21 cellular contexts compared by ENCODE assay signal in the genomic region with DNA sequence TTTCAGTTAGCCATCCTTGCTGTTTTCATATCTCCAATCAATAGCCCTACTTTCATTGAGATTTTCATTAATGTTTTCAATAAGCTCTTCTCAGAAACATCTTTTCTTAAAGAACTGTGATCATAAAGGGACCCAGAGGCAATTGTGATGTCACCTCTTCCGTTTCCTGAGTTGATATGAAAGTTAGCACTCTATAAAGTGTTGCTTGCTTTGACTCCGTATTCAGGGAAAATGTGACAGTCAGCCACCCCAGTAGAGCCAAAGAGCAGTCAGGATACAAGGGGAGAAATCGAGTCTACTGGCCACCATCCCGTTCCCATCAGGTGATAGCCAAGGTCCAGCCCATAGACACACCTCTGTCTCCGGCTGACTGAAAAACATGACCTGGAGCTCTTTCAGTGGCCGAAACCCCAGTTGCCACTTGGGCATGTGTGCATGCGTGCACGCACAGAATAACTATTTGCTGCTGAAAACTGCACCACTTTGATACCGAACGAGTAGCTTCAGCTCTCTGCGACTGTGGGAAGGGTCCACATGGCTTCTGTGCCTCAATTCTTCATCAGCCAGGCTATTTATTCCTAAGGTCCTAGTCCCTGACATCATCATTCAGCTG.
A peak's percentile ranks its signal among the peaks of the same experiment; 100 is the strongest.
DNase-seq lines count a peak whose midpoint lies in the region; ATAC-seq and TF ChIP-seq lines count a peak whose summit lies in the region.
"Had no signal": no experiment of that assay in that cellular context is flagged by ENCODE, and none has a peak within 500 bp of the region (broad histone marks: within the 10 kb centered on the region; RNA-seq: fewer than 3 reads in every experiment).

No MANE protein-coding gene starts in this region.

- H3K4me1 Mint-ChIP-seq in activated T-cell treated with anti-CD3 and anti-CD28 coated beads, Interleukin-2, amount 50 U/mL, for 72 hours (ENCODE audit: low read depth): peaks cover 62% of the 10 kb centered on the region
- peaks cover 29% of the 10 kb centered on the region for H3K4me1 Mint-ChIP-seq in T-helper 2 cell treated with Interferon-gamma antibody and Interleukin-4, amounts not matched to agents 5 μg/mL and 100 μg/mL, for 36 hours (ENCODE audit: low read depth)
- H3K4me1 Mint-ChIP-seq in central memory CD8-positive, alpha-beta T cell: peaks cover 61% of the 10 kb centered on the region
- peaks cover 19 to 22% of the 10 kb centered on the region in 2 donors for H3K4me1 Mint-ChIP-seq in stimulated activated naive B cell treated with anti-CD40 and anti-IgM and Interleukin-4, amounts not matched to agents 10 μg/mL and 1 μg/mL and 100 μg/mL, for 72 hours

- H3K27ac ChIP-seq in coronary artery: no peak overlapping the region
- H3K27ac ChIP-seq: parathyroid adenoma, thyroid gland had no signal

- H3K4me3 Mint-ChIP-seq in activated T-cell treated with anti-CD3 and anti-CD28 coated beads, Interleukin-2, amount 50 U/mL, for 72 hours: peak overlapping the region in 1 of 2 donors; percentile 85
- peak overlapping the region; percentile 42 for H3K4me3 Mint-ChIP-seq in T-helper 2 cell treated with Interferon-gamma antibody and Interleukin-4, amounts not matched to agents 5 μg/mL and 100 μg/mL, for 36 hours
- peak overlapping the region; percentile 57 for H3K4me3 Mint-ChIP-seq in central memory CD8-positive, alpha-beta T cell
- no peak overlapping the region for H3K4me3 Mint-ChIP-seq in stimulated activated naive B cell treated with anti-CD40 and anti-IgM and Interleukin-4, amounts not matched to agents 10 μg/mL and 1 μg/mL and 100 μg/mL, for 72 hours

- peak overlapping the region; percentile 99 for H3K27ac Mint-ChIP-seq in activated T-cell treated with anti-CD3 and anti-CD28 coated beads, Interleukin-2, amount 50 U/mL, for 72 hours
- H3K27ac Mint-ChIP-seq in T-helper 2 cell treated with Interferon-gamma antibody and Interleukin-4, amounts not matched to agents 5 μg/mL and 100 μg/mL, for 36 hours: peak overlapping the region; percentile 69
- H3K27ac Mint-ChIP-seq in central memory CD8-positive, alpha-beta T cell (ENCODE audit: low read depth): peak overlapping the region; percentile 89
- peak overlapping the region; percentile 69 for H3K27ac Mint-ChIP-seq in stimulated activated naive B cell treated with anti-CD40 and anti-IgM and Interleukin-4, amounts not matched to agents 10 μg/mL and 1 μg/mL and 100 μg/mL, for 72 hours

- H3K9me3 Mint-ChIP-seq in activated T-cell treated with anti-CD3 and anti-CD28 coated beads, Interleukin-2, amount 50 U/mL, for 72 hours: no peaks in the 10 kb centered on the region
- no peaks in the 10 kb centered on the region for H3K9me3 Mint-ChIP-seq in T-helper 2 cell treated with Interferon-gamma antibody and Interleukin-4, amounts not matched to agents 5 μg/mL and 100 μg/mL, for 36 hours
- no peaks in the 10 kb centered on the region for H3K9me3 Mint-ChIP-seq in central memory CD8-positive, alpha-beta T cell
- no peaks in the 10 kb centered on the region for H3K9me3 Mint-ChIP-seq in stimulated activated naive B cell treated with anti-CD40 and anti-IgM and Interleukin-4, amounts not matched to agents 10 μg/mL and 1 μg/mL and 100 μg/mL, for 72 hours

- no peaks in the 10 kb centered on the region for H3K27me3 Mint-ChIP-seq in activated T-cell treated with anti-CD3 and anti-CD28 coated beads, Interleukin-2, amount 50 U/mL, for 72 hours (ENCODE audit: low read depth)
- no peaks in the 10 kb centered on the region for H3K27me3 Mint-ChIP-seq in T-helper 2 cell treated with Interferon-gamma antibody and Interleukin-4, amounts not matched to agents 5 μg/mL and 100 μg/mL, for 36 hours (ENCODE audit: low read depth)
- no peaks in the 10 kb centered on the region for H3K27me3 Mint-ChIP-seq in central memory CD8-positive, alpha-beta T cell
- no peaks in the 10 kb centered on the region for H3K27me3 Mint-ChIP-seq in stimulated activated naive B cell treated with anti-CD40 and anti-IgM and Interleukin-4, amounts not matched to agents 10 μg/mL and 1 μg/mL and 100 μg/mL, for 72 hours

- H3K4me3 ChIP-seq in coronary artery: no peak overlapping the region
- H3K4me3 ChIP-seq: lung, thyroid gland had no signal

- TF ChIP-seq CTCF in coronary artery (IDR thresholded peaks at IDR 0.05): no peak

- ATAC-seq in activated T-cell treated with anti-CD3 and anti-CD28 coated beads, Interleukin-2, amount 50 U/mL, for 72 hours (replicated peaks in 1 of 2): peak in 1 of 2 donors; percentile 58
- peak; percentile 58 for ATAC-seq in central memory CD8-positive, alpha-beta T cell (replicated peaks; ENCODE audit: extremely low read depth, poor library complexity, severe bottlenecking)
- no peak for ATAC-seq in stimulated activated naive B cell treated with anti-CD40 and anti-IgM and Interleukin-4, amounts not matched to agents 10 μg/mL and 1 μg/mL and 100 μg/mL, for 72 hours (replicated peaks)
- ATAC-seq: sciatic nerve had no signal

- DNase-seq in activated T-cell treated with anti-CD3 and anti-CD28 coated beads, Interleukin-2, amount 50 U/mL, for 72 hours: no peak
- DNase-seq in activated T-cell treated with anti-CD3 and anti-CD28 coated beads, Interleukin-2, amount 50 U/mL, for 48 hours: no peak
- no peak for DNase-seq in T-helper 2 cell treated with Interferon-gamma antibody and Interleukin-4, amounts not matched to agents 5 μg/mL and 100 μg/mL, for 36 hours (ENCODE audit: low spot score)
- no peak for DNase-seq in central memory CD8-positive, alpha-beta T cell (ENCODE audit: low spot score in 2 of 2)
- DNase-seq in stimulated activated naive B cell treated with anti-CD40 and anti-IgM and Interleukin-4, amounts not matched to agents 10 μg/mL and 1 μg/mL and 100 μg/mL, for 72 hours: no peak
- DNase-seq in retina: no peak
- DNase-seq in coronary artery (ENCODE audit: low spot score): no peak
- DNase-seq in DMS153 treated with DMSO at 0.1 percent for 48 hours (lab: John Stamatoyannopoulos, UW; ENCODE audit: unreplicated experiment): no peak
- DNase-seq: activated CD4-positive, alpha-beta T cell treated with anti-CD3 and anti-CD28 coated beads for 48 hours; activated effector memory CD4-positive, alpha-beta T cell treated with anti-CD3 and anti-CD28 coated beads, Interleukin-2, amount 50 U/mL, for 16 hours; DMS79; hypothalamus; IMR-90; NCI-H1417 treated with DMSO at 0.1 percent for 48 hours; NCI-H2171; NCI-H69; stimulated activated CD4-positive, alpha-beta T cell treated with anti-CD3 and anti-CD28 coated beads, Interleukin-15, amount 100 ng/mL, for 24 hours; thyroid gland had no signal

- peaks cover 22 to 42% of the 10 kb centered on the region in 2 donors for H3K36me3 Mint-ChIP-seq in activated T-cell treated with anti-CD3 and anti-CD28 coated beads, Interleukin-2, amount 50 U/mL, for 72 hours (ENCODE audit: insufficient read depth in 2 of 2)
- peaks cover 88% of the 10 kb centered on the region for H3K36me3 Mint-ChIP-seq in T-helper 2 cell treated with Interferon-gamma antibody and Interleukin-4, amounts not matched to agents 5 μg/mL and 100 μg/mL, for 36 hours (ENCODE audit: low read depth)
- peaks cover 95% of the 10 kb centered on the region for H3K36me3 Mint-ChIP-seq in central memory CD8-positive, alpha-beta T cell (ENCODE audit: insufficient read depth)
- peaks cover 50 to 83% of the 10 kb centered on the region in 2 donors for H3K36me3 Mint-ChIP-seq in stimulated activated naive B cell treated with anti-CD40 and anti-IgM and Interleukin-4, amounts not matched to agents 10 μg/mL and 1 μg/mL and 100 μg/mL, for 72 hours

Comparison
In these comparisons a context has a peak if more than half of its experiments do, and no peak if none do; other contexts are left out.
1. H3K4me3 Mint-ChIP-seq: peak in T-helper 2 cell treated with Interferon-gamma antibody and Interleukin-4, amounts not matched to agents 5 μg/mL and 100 μg/mL, for 36 hours (single experiment) and central memory CD8-positive, alpha-beta T cell (single experiment); none in stimulated activated naive B cell treated with anti-CD40 and anti-IgM and Interleukin-4, amounts not matched to agents 10 μg/mL and 1 μg/mL and 100 μg/mL, for 72 hours (0 of 2).
2. Peak in every context shown above with its lines, with median percentiles within 50 percentile points of each other: H3K27ac Mint-ChIP-seq.